ENCODE assay signal across 26 cellular contexts in genomic region chr3:61538486-61538885, GRCh38.
"Had no signal": no experiment of that assay in that cellular context is flagged by ENCODE, and none has a peak within 500 bp of the region (broad histone marks: within the 10 kb centered on the region; RNA-seq: fewer than 3 reads in every experiment).

No MANE protein-coding gene starts in this region.

- ATAC-seq: natural killer cell treated with Interleukin-12 subunit alpha and Interleukin-12 subunit beta and Interleukin-15 and Interleukin-18, amount 100 ng/mL, for 72 hours; pancreas; right cardiac atrium; right lobe of liver; stimulated activated effector memory CD8-positive, alpha-beta T cell treated with anti-CD3 and anti-CD28 coated beads, Interleukin-12 subunit alpha, Interleukin-12 subunit beta, amount 100 ng/mL, for 72 hours; stimulated activated naive B cell treated with anti-CD40 and anti-IgM and Interleukin-4, amounts not matched to agents 10 μg/mL and 1 μg/mL and 100 μg/mL, for 72 hours had no signal

- H3K36me3 Mint-ChIP-seq: natural killer cell treated with Interleukin-12 subunit alpha and Interleukin-12 subunit beta and Interleukin-15 and Interleukin-18, amount 100 ng/mL, for 72 hours; stimulated activated effector memory CD8-positive, alpha-beta T cell treated with anti-CD3 and anti-CD28 coated beads, Interleukin-12 subunit alpha, Interleukin-12 subunit beta, amount 100 ng/mL, for 72 hours; stimulated activated naive B cell treated with anti-CD40 and anti-IgM and Interleukin-4, amounts not matched to agents 10 μg/mL and 1 μg/mL and 100 μg/mL, for 72 hours had no signal

- H3K27ac Mint-ChIP-seq: natural killer cell treated with Interleukin-12 subunit alpha and Interleukin-12 subunit beta and Interleukin-15 and Interleukin-18, amount 100 ng/mL, for 72 hours; stimulated activated effector memory CD8-positive, alpha-beta T cell treated with anti-CD3 and anti-CD28 coated beads, Interleukin-12 subunit alpha, Interleukin-12 subunit beta, amount 100 ng/mL, for 72 hours; stimulated activated naive B cell treated with anti-CD40 and anti-IgM and Interleukin-4, amounts not matched to agents 10 μg/mL and 1 μg/mL and 100 μg/mL, for 72 hours; stimulated activated naive CD8-positive, alpha-beta T cell treated with anti-CD3 and anti-CD28 coated beads, Interleukin-15, Interleukin-2, amounts not matched to agents 100 ng/mL and 50 ng/mL, for 24 hours had no signal

- H3K4me1 Mint-ChIP-seq: stimulated activated effector memory CD8-positive, alpha-beta T cell treated with anti-CD3 and anti-CD28 coated beads, Interleukin-12 subunit alpha, Interleukin-12 subunit beta, amount 100 ng/mL, for 72 hours; stimulated activated naive B cell treated with anti-CD40 and anti-IgM and Interleukin-4, amounts not matched to agents 10 μg/mL and 1 μg/mL and 100 μg/mL, for 72 hours had no signal

- DNase-seq: nephron progenitor cell; nucleus accumbens; pancreas; right cardiac atrium; right lobe of liver; sigmoid colon; small intestine; stimulated activated CD4-positive, alpha-beta T cell treated with anti-CD3 and anti-CD28 coated beads, Interleukin-15, amount 100 ng/mL, for 24 hours; stimulated activated CD4-positive, alpha-beta T cell treated with anti-CD3 and anti-CD28 coated beads, Interleukin-2, amount 100 ng/mL, for 24 hours; stimulated activated CD4-positive, alpha-beta T cell treated with anti-CD3 and anti-CD28 coated beads, Interleukin-2, amount 100 ng/mL, for 48 hours; stimulated activated CD4-positive, alpha-beta T cell treated with anti-CD3 and anti-CD28 coated beads, Interleukin-4, amount 100 ng/mL, for 24 hours; stimulated activated naive B cell treated with anti-CD40 and anti-IgM and Interleukin-4, amounts not matched to agents 10 μg/mL and 1 μg/mL and 100 μg/mL, for 72 hours; stimulated activated naive CD4-positive, alpha-beta T cell treated with Interleukin-2 at 50 U/mL for 16 hours; stomach; thyroid gland; trophoblast cell; upper lobe of left lung had no signal

- H3K27ac ChIP-seq: neutrophil, pancreas, prostate gland, right lobe of liver, sigmoid colon, stomach, thoracic aorta, thyroid gland, tibial nerve, upper lobe of left lung, vagina had no signal

- H3K9me3 Mint-ChIP-seq: natural killer cell treated with Interleukin-12 subunit alpha and Interleukin-12 subunit beta and Interleukin-15 and Interleukin-18, amount 100 ng/mL, for 72 hours; nephron progenitor cell; neural crest cell; stimulated activated naive CD8-positive, alpha-beta T cell treated with anti-CD3 and anti-CD28 coated beads, Interleukin-15, Interleukin-2, amounts not matched to agents 100 ng/mL and 50 ng/mL, for 24 hours had no signal

- H3K4me3 Mint-ChIP-seq: natural killer cell treated with Interleukin-12 subunit alpha and Interleukin-12 subunit beta and Interleukin-15 and Interleukin-18, amount 100 ng/mL, for 72 hours; nephron progenitor cell; stimulated activated effector memory CD8-positive, alpha-beta T cell treated with anti-CD3 and anti-CD28 coated beads, Interleukin-12 subunit alpha, Interleukin-12 subunit beta, amount 100 ng/mL, for 72 hours; stimulated activated naive B cell treated with anti-CD40 and anti-IgM and Interleukin-4, amounts not matched to agents 10 μg/mL and 1 μg/mL and 100 μg/mL, for 72 hours; stimulated activated naive CD8-positive, alpha-beta T cell treated with anti-CD3 and anti-CD28 coated beads, Interleukin-15, Interleukin-2, amounts not matched to agents 100 ng/mL and 50 ng/mL, for 24 hours had no signal
